In genomic region chr16:85799497-85800320, GRCh38 we compare ENCODE assay signal across 1 cellular context.
TF ChIP-seq lines count a peak whose summit lies in the region.

COX4I1 (plus strand) TSS chr16:85799695; CDS start chr16:85801206, 1,511 bp downstream.
EMC8 (minus strand) TSS chr16:85799544; CDS start chr16:85799295, 249 bp downstream.

TF ChIP-seq in GM12878, 131 proteins besides CTCF, POLR2A, EP300 and RAD21 (continued from another document):
- no peak for TF ChIP-seq IRF5 (IDR thresholded peaks at IDR 0.05; ENCODE audit: borderline replicate concordance)
- peak; percentile 81; the same call in 1 of the 2 replicates for TF ChIP-seq SIN3A (IDR thresholded peaks at IDR 0.05; ENCODE audit: low read depth, low read length)
- TF ChIP-seq MLLT1 (IDR thresholded peaks at IDR 0.05): no peak
